Comparison of ENCODE assay signal across 1 cellular context in the genomic region with DNA sequence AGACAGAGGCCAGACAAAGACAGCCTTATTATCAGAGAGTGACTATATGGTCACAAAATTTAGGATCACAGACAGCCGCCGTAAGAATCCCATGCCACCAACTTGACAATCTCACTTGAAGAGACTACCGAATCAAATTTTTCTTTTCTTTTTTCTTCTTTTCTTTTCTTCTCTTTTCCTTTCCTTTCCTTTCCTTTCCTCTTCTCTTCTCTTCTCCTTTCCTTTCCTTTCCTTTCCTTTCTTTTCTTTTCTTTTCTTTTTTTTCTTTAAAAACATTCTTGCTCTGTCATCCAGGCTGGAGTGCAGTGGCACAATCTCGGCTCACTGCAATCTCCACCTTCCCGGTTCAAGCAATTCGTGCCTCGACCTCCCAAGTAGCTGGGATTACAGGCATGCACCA.
TF ChIP-seq lines count a peak whose summit lies in the region.

No MANE protein-coding gene starts in this region.

TF ChIP-seq in SK-N-SH, 30 proteins besides CTCF, POLR2A, EP300 and RAD21 (continued from another document):
- TF ChIP-seq, protein P1, sequence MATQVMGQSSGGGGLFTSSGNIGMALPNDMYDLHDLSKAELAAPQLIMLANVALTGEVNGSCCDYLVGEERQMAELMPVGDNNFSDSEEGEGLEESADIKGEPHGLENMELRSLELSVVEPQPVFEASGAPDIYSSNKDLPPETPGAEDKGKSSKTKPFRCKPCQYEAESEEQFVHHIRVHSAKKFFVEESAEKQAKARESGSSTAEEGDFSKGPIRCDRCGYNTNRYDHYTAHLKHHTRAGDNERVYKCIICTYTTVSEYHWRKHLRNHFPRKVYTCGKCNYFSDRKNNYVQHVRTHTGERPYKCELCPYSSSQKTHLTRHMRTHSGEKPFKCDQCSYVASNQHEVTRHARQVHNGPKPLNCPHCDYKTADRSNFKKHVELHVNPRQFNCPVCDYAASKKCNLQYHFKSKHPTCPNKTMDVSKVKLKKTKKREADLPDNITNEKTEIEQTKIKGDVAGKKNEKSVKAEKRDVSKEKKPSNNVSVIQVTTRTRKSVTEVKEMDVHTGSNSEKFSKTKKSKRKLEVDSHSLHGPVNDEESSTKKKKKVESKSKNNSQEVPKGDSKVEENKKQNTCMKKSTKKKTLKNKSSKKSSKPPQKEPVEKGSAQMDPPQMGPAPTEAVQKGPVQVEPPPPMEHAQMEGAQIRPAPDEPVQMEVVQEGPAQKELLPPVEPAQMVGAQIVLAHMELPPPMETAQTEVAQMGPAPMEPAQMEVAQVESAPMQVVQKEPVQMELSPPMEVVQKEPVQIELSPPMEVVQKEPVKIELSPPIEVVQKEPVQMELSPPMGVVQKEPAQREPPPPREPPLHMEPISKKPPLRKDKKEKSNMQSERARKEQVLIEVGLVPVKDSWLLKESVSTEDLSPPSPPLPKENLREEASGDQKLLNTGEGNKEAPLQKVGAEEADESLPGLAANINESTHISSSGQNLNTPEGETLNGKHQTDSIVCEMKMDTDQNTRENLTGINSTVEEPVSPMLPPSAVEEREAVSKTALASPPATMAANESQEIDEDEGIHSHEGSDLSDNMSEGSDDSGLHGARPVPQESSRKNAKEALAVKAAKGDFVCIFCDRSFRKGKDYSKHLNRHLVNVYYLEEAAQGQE (IDR thresholded peaks at IDR 0.05; ENCODE audit: low read depth, low read length) = no peak
- TF ChIP-seq RCOR1 (IDR thresholded peaks at IDR 0.05; ENCODE audit: low read length) (no peak), RXRA (IDR thresholded peaks at IDR 0.05; ENCODE audit: borderline replicate concordance, low read depth) (no peak), MEF2A (IDR thresholded peaks at IDR 0.05; ENCODE audit: borderline replicate concordance, low read depth) (no peak), EZH2phosphoT487 (IDR thresholded peaks at IDR 0.05; ENCODE audit: borderline replicate concordance, low read depth) (no peak), TAF1 (IDR thresholded peaks at IDR 0.05; ENCODE audit: borderline replicate concordance, low read depth, low read length) (no peak), TCF12 (IDR thresholded peaks at IDR 0.05) (no peak), NRF1 (IDR thresholded peaks at IDR 0.05; ENCODE audit: low read depth, low read length) (no peak), MXI1 (IDR thresholded peaks at IDR 0.05; ENCODE audit: low read depth, low read length) (no peak), GATA2 (CRISPR knock-in tag; IDR thresholded peaks at IDR 0.05) (no peak), FOXJ3 (CRISPR knock-in tag; IDR thresholded peaks at IDR 0.05) (no peak), FOXM1 (IDR thresholded peaks at IDR 0.05; ENCODE audit: low read depth) (no peak)
